In genomic region chr12:2739832-2740641, GRCh38 we compare ENCODE assay signal across 10 cellular contexts. TPM values are rescaled to one million over a fixed set of nuclear protein-coding genes. Genes with fewer than 3 reads are reported as not detected.
A peak's percentile ranks its signal among the peaks of the same experiment; 100 is the strongest.
DNase-seq lines count a peak whose midpoint lies in the region; ATAC-seq and TF ChIP-seq lines count a peak whose summit lies in the region.
"Had no signal": no experiment of that assay in that cellular context is flagged by ENCODE, and none has a peak within 500 bp of the region (broad histone marks: within the 10 kb centered on the region; RNA-seq: fewer than 3 reads in every experiment).

No MANE protein-coding gene starts in this region.

- H3K9me3 Mint-ChIP-seq in neural crest cell: no peaks in the 10 kb centered on the region
- H3K9me3 Mint-ChIP-seq in activated naive CD8-positive, alpha-beta T cell treated with anti-CD3 and anti-CD28 coated beads, Interleukin-2, amount 50 U/mL, for 24 hours: no peaks in the 10 kb centered on the region
- H3K9me3 Mint-ChIP-seq: stimulated activated naive CD8-positive, alpha-beta T cell treated with anti-CD3 and anti-CD28 coated beads, Interleukin-15, Interleukin-2, amounts not matched to agents 100 ng/mL and 50 ng/mL, for 24 hours had no signal

- H3K4me3 Mint-ChIP-seq in neural crest cell: no peak overlapping the region
- no peak overlapping the region for H3K4me3 Mint-ChIP-seq in activated naive CD8-positive, alpha-beta T cell treated with anti-CD3 and anti-CD28 coated beads, Interleukin-2, amount 50 U/mL, for 24 hours
- H3K4me3 Mint-ChIP-seq: stimulated activated naive CD8-positive, alpha-beta T cell treated with anti-CD3 and anti-CD28 coated beads, Interleukin-15, Interleukin-2, amounts not matched to agents 100 ng/mL and 50 ng/mL, for 24 hours had no signal

- H3K4me1 ChIP-seq in DOHH2 (ENCODE audit: control insufficient read depth, low read length): no peaks in the 10 kb centered on the region

- DNase-seq in NCI-H2171 (lab: John Stamatoyannopoulos, UW): peak; percentile 19
- DNase-seq in dorsolateral prefrontal cortex: peak in 4 of 10 donors; percentile 37 to 61 (median 52)
- DNase-seq in neural crest cell (ENCODE audit: low read depth, low spot score): peak; percentile 11
- DNase-seq in NCI-H146 treated with DMSO at 0.1 percent for 48 hours (lab: John Stamatoyannopoulos, UW; ENCODE audit: unreplicated experiment): no peak
- DNase-seq in activated naive CD8-positive, alpha-beta T cell treated with anti-CD3 and anti-CD28 coated beads, Interleukin-2, amount 50 U/mL, for 24 hours: no peak
- no peak for DNase-seq in NCI-H1436 treated with DMSO at 0.1 percent for 48 hours (lab: John Stamatoyannopoulos, UW)
- DNase-seq in NK-92 (lab: John Stamatoyannopoulos, UW; ENCODE audit: unreplicated experiment): no peak

- H3K36me3 Mint-ChIP-seq in neural crest cell (ENCODE audit: low read depth): no peaks in the 10 kb centered on the region
- no peaks in the 10 kb centered on the region for H3K36me3 Mint-ChIP-seq in activated naive CD8-positive, alpha-beta T cell treated with anti-CD3 and anti-CD28 coated beads, Interleukin-2, amount 50 U/mL, for 24 hours (ENCODE audit: low read depth)

- H3K27me3 ChIP-seq in DOHH2 (ENCODE audit: control insufficient read depth, low read length): peaks cover 7% of the 10 kb centered on the region; the same call in 1 of the 2 replicates
- peaks cover 0 to under 1% (median 0%) of the 10 kb centered on the region in 45 donors for H3K27me3 ChIP-seq in dorsolateral prefrontal cortex

- H3K9me3 ChIP-seq in DOHH2 (ENCODE audit: control insufficient read depth, insufficient read depth, low read length): no peaks in the 10 kb centered on the region

- ATAC-seq in activated naive CD8-positive, alpha-beta T cell treated with anti-CD3 and anti-CD28 coated beads, Interleukin-2, amount 50 U/mL, for 24 hours: no peak

- H3K27ac Mint-ChIP-seq in neural crest cell (ENCODE audit: unreplicated experiment): no peak overlapping the region
- no peak overlapping the region for H3K27ac Mint-ChIP-seq in activated naive CD8-positive, alpha-beta T cell treated with anti-CD3 and anti-CD28 coated beads, Interleukin-2, amount 50 U/mL, for 24 hours
- H3K27ac Mint-ChIP-seq: stimulated activated naive CD8-positive, alpha-beta T cell treated with anti-CD3 and anti-CD28 coated beads, Interleukin-15, Interleukin-2, amounts not matched to agents 100 ng/mL and 50 ng/mL, for 24 hours had no signal

- H4K20me1 ChIP-seq in DOHH2 (ENCODE audit: control insufficient read depth, insufficient read depth, low read depth, low read length): no peaks in the 10 kb centered on the region

- no peaks in the 10 kb centered on the region for H3K4me1 Mint-ChIP-seq in neural crest cell
- no peaks in the 10 kb centered on the region for H3K4me1 Mint-ChIP-seq in activated naive CD8-positive, alpha-beta T cell treated with anti-CD3 and anti-CD28 coated beads, Interleukin-2, amount 50 U/mL, for 24 hours

- H3K4me2 ChIP-seq in DOHH2 (ENCODE audit: low read length): no peak overlapping the region

- TF ChIP-seq CTCF in DOHH2 (IDR thresholded peaks at IDR 0.05; ENCODE audit: low read depth, low read length, poor library complexity, severe bottlenecking): peak; percentile 54
- peak in 55 of 56 donors; percentile 39 to 73 (median 60) for TF ChIP-seq CTCF in dorsolateral prefrontal cortex (IDR thresholded peaks at IDR 0.05 in 54 of 56, conservative IDR thresholded peaks at IDR 0.05 in 2 of 56; ENCODE audit: low read depth in 1 of 56, partially characterized antibody in 56 of 56)
- TF ChIP-seq CTCF in neural crest cell (conservative IDR thresholded peaks at IDR 0.05): peak; percentile 82

- no peaks in the 10 kb centered on the region for H3F3A ChIP-seq in DOHH2 (ENCODE audit: control insufficient read depth, insufficient read depth)

- H3K79me2 ChIP-seq in DOHH2 (ENCODE audit: control insufficient read depth, low read length): no peaks in the 10 kb centered on the region

- H3K27me3 Mint-ChIP-seq in neural crest cell (ENCODE audit: low read depth): peaks cover 45% of the 10 kb centered on the region
- peaks cover 3% of the 10 kb centered on the region for H3K27me3 Mint-ChIP-seq in activated naive CD8-positive, alpha-beta T cell treated with anti-CD3 and anti-CD28 coated beads, Interleukin-2, amount 50 U/mL, for 24 hours
- H3K27me3 Mint-ChIP-seq: stimulated activated naive CD8-positive, alpha-beta T cell treated with anti-CD3 and anti-CD28 coated beads, Interleukin-15, Interleukin-2, amounts not matched to agents 100 ng/mL and 50 ng/mL, for 24 hours had no signal

- H3K36me3 ChIP-seq in DOHH2 (ENCODE audit: control insufficient read depth, low read length): no peaks in the 10 kb centered on the region

- H3K4me3 ChIP-seq in DOHH2 (ENCODE audit: low read length) (no peak overlapping the region), dorsolateral prefrontal cortex (peak overlapping the region in 29 of 59 donors; percentile 1 to 52 (median 25))

- intact Hi-C loops in dorsolateral prefrontal cortex (cut with DNase I): loop anchor here in 1 of 2 donors (5.0 kb wide), 1 partner anchor 42 kb away; no protein-coding TSS in a partner anchor

- no peak overlapping the region for H3K27ac ChIP-seq in DOHH2 (ENCODE audit: low read depth, low read length)
- peak overlapping the region in 5 of 59 donors; percentile 7 to 66 (median 57) for H3K27ac ChIP-seq in dorsolateral prefrontal cortex
- H3K27ac ChIP-seq: epithelial cell of prostate had no signal

- H3K9me2 ChIP-seq in DOHH2 (replicated peaks; ENCODE audit: control insufficient read depth, low read length): no peaks in the 10 kb centered on the region

RNA-seq across cellular contexts. Expression of gene FKBP4, which starts 54.7 kb away (rescaled TPM):
- total RNA-seq in dorsolateral prefrontal cortex: 100 to 1,000 TPM in 115 of 120 experiments, 10 to 100 TPM in 5; 73.3 to 450 (median 131) TPM
- total RNA-seq in neural crest cell: 102 and 113 TPM in 2 replicates

Comparison
In these comparisons a context has a peak if more than half of its experiments do, and no peak if none do; other contexts are left out.
1. DNase-seq: peak in NCI-H2171 (single experiment) and neural crest cell (single experiment); none in NCI-H146 treated with DMSO at 0.1 percent for 48 hours (single experiment), activated naive CD8-positive, alpha-beta T cell treated with anti-CD3 and anti-CD28 coated beads, Interleukin-2, amount 50 U/mL, for 24 hours (single experiment), NCI-H1436 treated with DMSO at 0.1 percent for 48 hours (single experiment) and NK-92 (single experiment).
2. Peak in every context shown above with its lines, with median percentiles within 50 percentile points of each other: CTCF ChIP-seq.